ENCODE assay signal across 17 cellular contexts in the genomic region with DNA sequence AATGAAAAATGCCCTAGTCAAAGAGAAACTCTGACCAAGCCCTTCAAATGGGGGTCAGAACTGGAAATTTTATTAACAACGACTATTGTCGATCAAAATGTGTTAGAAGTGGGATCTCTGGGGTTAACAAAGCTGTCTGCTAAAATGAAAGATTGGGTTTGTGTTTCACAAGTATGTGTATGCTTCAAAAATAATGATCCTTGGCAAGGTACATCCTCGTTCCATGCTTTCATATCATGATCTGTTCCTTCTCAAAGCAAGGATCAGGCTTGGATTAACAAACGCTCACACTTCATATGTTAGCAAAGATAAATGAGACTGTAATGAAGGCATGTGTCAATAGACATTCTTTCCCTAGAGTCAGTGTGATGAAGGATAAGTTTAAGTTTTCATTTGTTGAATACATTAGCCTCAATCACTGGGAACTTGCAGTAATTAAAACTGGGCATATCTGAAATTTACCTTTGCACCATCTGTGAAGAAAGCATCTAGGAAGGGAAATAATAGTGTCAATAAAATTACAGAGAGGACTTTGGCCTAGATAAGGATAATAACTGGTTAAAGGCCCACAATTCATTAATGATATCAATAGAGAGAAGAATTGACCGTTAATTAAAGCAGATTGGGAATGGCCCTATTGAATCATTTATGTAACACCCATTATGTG.
A peak's percentile ranks its signal among the peaks of the same experiment; 100 is the strongest.
DNase-seq lines count a peak whose midpoint lies in the region; ATAC-seq, FAIRE-seq and TF ChIP-seq lines count a peak whose summit lies in the region.
"Had no signal": no experiment of that assay in that cellular context is flagged by ENCODE, and none has a peak within 500 bp of the region (broad histone marks: within the 10 kb centered on the region; RNA-seq: fewer than 3 reads in every experiment).

No MANE protein-coding gene starts in this region.

- no peaks in the 10 kb centered on the region for H3K9me3 ChIP-seq in esophagus muscularis mucosa
- H3K9me3 ChIP-seq in muscle layer of duodenum (ENCODE audit: control insufficient read depth in 1 of 2, low read length in 2 of 2) = no peaks in the 10 kb centered on the region
- no peaks in the 10 kb centered on the region for H3K9me3 ChIP-seq in sigmoid colon
- H3K9me3 ChIP-seq in effector memory CD4-positive, alpha-beta T cell (ENCODE audit: control insufficient read depth, low read length) = no peaks in the 10 kb centered on the region

- peak; percentile 41 for FAIRE-seq in GM18507 (lab: Jason Lieb, UNC)
- FAIRE-seq: GM19239, H1 had no signal

- DNase-seq in GM18507 (ENCODE audit: extremely low spot score, insufficient read length, low read depth) = no peak
- no peak for DNase-seq in esophagus muscularis mucosa (ENCODE audit: extremely low spot score)
- DNase-seq in sigmoid colon = no peak
- no peak for DNase-seq in AML-193 (lab: John Stamatoyannopoulos, UW)
- DNase-seq in left colon = no peak
- no peak for DNase-seq in activated CD4-positive, alpha-beta T cell treated with anti-CD3 and anti-CD28 coated beads, Interleukin-2, amount 50 U/mL, for 4 hours
- no peak for DNase-seq in effector memory CD4-positive, alpha-beta T cell
- DNase-seq: Calu3, DMS79 treated with DMSO at 0.1 percent for 48 hours, GF-D8, H9 had no signal

- H3K4me1 ChIP-seq in esophagus muscularis mucosa (peaks cover 31 to 76% (median 56%) of the 10 kb centered on the region in 4 donors), muscle layer of duodenum (ENCODE audit: control insufficient read depth in 1 of 2, insufficient read depth in 2 of 2, low read length in 2 of 2) (peaks cover 0 to 24% of the 10 kb centered on the region in 2 donors), sigmoid colon (peaks cover 0 to 88% (median 64%) of the 10 kb centered on the region in 4 donors)
- peaks cover 5% of the 10 kb centered on the region for H3K4me1 ChIP-seq in effector memory CD4-positive, alpha-beta T cell (ENCODE audit: control insufficient read depth, insufficient read depth, low read length, poor library complexity, severe bottlenecking)

- intact Hi-C loops in esophagus muscularis mucosa (cut with DNase I) (no loop called here), sigmoid colon (cut with DNase I) (no loop called here), left colon (cut with DNase I, micrococcal nuclease) (no loop called here)

- no peak for ATAC-seq in left colon
- ATAC-seq: CD8-positive, alpha-beta T cell had no signal

- H3K4me3 ChIP-seq in esophagus muscularis mucosa (no peak overlapping the region), muscle layer of duodenum (ENCODE audit: low read depth in 1 of 2, low read length in 2 of 2) (peak overlapping the region in 1 of 2 donors; percentile 2), sigmoid colon (no peak overlapping the region)
- H3K4me3 ChIP-seq in effector memory CD4-positive, alpha-beta T cell (ENCODE audit: insufficient read depth, low read depth, low read length, poor library complexity, severe bottlenecking) = no peak overlapping the region
- H3K4me3 ChIP-seq: BLaER1 treated with 17β-estradiol and CSF1 and Interleukin-3, amounts not matched to agents 10 nM and 100 nM had no signal

- TF ChIP-seq EP300 in esophagus muscularis mucosa (IDR thresholded peaks at IDR 0.05) (no peak), sigmoid colon (IDR thresholded peaks at IDR 0.05) (peak in 1 of 4 donors; percentile 21)

- TF ChIP-seq POLR2A in esophagus muscularis mucosa (IDR thresholded peaks at IDR 0.05; ENCODE audit: low read depth) (no peak), sigmoid colon (IDR thresholded peaks at IDR 0.05) (no peak)

- H3K27me3 ChIP-seq in esophagus muscularis mucosa = no peaks in the 10 kb centered on the region
- no peaks in the 10 kb centered on the region for H3K27me3 ChIP-seq in muscle layer of duodenum (ENCODE audit: low read depth, low read length)
- no peaks in the 10 kb centered on the region for H3K27me3 ChIP-seq in sigmoid colon
- H3K27me3 ChIP-seq in effector memory CD4-positive, alpha-beta T cell (replicated peaks; ENCODE audit: control insufficient read depth, insufficient read depth, low read length, poor library complexity, severe bottlenecking) = no peaks in the 10 kb centered on the region
- H3K27me3 ChIP-seq: BLaER1 treated with 17β-estradiol and CSF1 and Interleukin-3, amounts not matched to agents 10 nM and 100 nM had no signal

- TF ChIP-seq CTCF in esophagus muscularis mucosa (IDR thresholded peaks at IDR 0.05) = no peak
- no peak for TF ChIP-seq CTCF in sigmoid colon (IDR thresholded peaks at IDR 0.05)

- 62% methylated on average over 5 of the region's 5 CpGs for WGBS in esophagus muscularis mucosa
- 88 to 90% methylated on average over 5 of the region's 5 CpGs for WGBS in sigmoid colon, 2 donors

- H3K36me3 ChIP-seq in esophagus muscularis mucosa (no peaks in the 10 kb centered on the region), muscle layer of duodenum (ENCODE audit: control insufficient read depth in 1 of 2, insufficient read depth in 2 of 2, low read length in 2 of 2) (no peaks in the 10 kb centered on the region), sigmoid colon (no peaks in the 10 kb centered on the region)
- H3K36me3 ChIP-seq in effector memory CD4-positive, alpha-beta T cell (ENCODE audit: control insufficient read depth, insufficient read depth, low read length) = no peaks in the 10 kb centered on the region

- H3K27ac ChIP-seq in esophagus muscularis mucosa (replicated peaks in 1 of 4) (peak overlapping the region in 3 of 4 donors; percentile 85 to 91 (median 89)), muscle layer of duodenum (ENCODE audit: low read length) (peak overlapping the region; percentile 47), sigmoid colon (peak overlapping the region; percentile 83 to 95 (median 88))
- no peak overlapping the region for H3K27ac ChIP-seq in effector memory CD4-positive, alpha-beta T cell (ENCODE audit: insufficient read depth, low read length, poor library complexity, severe bottlenecking)
- H3K27ac ChIP-seq: 22Rv1; BLaER1 treated with 17β-estradiol and CSF1 and Interleukin-3, amounts not matched to agents 10 nM and 100 nM had no signal
